In the genomic region with DNA sequence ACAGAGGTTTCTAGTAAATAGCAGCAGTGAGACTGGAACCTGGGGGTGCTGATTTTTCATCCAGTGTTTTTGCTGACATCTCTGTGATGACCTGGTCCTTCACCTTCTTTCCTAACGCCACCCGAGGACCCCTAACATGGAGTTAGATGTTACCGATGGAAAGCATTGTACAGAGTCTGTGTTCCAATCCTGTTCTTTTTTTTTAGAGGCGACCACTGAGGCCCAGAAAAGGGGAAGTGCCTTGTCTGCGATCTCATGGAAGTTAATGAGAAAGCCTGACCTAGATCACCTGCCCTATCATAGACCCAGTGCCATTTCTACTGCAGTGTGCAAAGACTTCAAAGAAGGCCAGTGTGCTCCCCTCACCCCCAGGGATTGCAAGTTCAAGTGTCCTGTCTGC, we compare ENCODE assay signal across 33 cellular contexts.
"Had no signal": no experiment of that assay in that cellular context is flagged by ENCODE, and none has a peak within 500 bp of the region (broad histone marks: within the 10 kb centered on the region; RNA-seq: fewer than 3 reads in every experiment).

No MANE protein-coding gene starts in this region.

- H3K27ac ChIP-seq: body of pancreas, brain microvascular endothelial cell, breast epithelium, cardiac muscle cell, VCaP had no signal

- H3K27me3 ChIP-seq: body of pancreas, brain microvascular endothelial cell, cardiac muscle cell had no signal

- H3K9me3 ChIP-seq: body of pancreas, breast epithelium had no signal

- H3K4me3 ChIP-seq: body of pancreas, breast epithelium, cardiac muscle cell had no signal

- DNase-seq: activated B cell treated with CpG ODN at 0.5 μM for 24 hours; activated CD4-positive, alpha-beta memory T cell treated with anti-CD3 and anti-CD28 coated beads, Interleukin-2, amount 10 ng/mL, durations not matched to agents 7 days and 5 days; activated CD4-positive, alpha-beta T cell treated with anti-CD3 and anti-CD28 coated beads for 1 hour; activated CD4-positive, alpha-beta T cell treated with anti-CD3 and anti-CD28 coated beads for 36 hours; activated CD4-positive, alpha-beta T cell treated with anti-CD3 and anti-CD28 coated beads for 48 hours; activated CD4-positive, alpha-beta T cell treated with anti-CD3 and anti-CD28 coated beads, Interleukin-2, amount 10 ng/mL, durations not matched to agents 7 days and 5 days; activated CD4-positive, alpha-beta T cell treated with anti-CD3 and anti-CD28 coated beads, Interleukin-2, amount 50 U/mL, for 48 hours; activated CD8-positive, alpha-beta memory T cell treated with anti-CD3 and anti-CD28 coated beads for 24 hours; activated CD8-positive, alpha-beta memory T cell treated with anti-CD3 and anti-CD28 coated beads, Interleukin-2, amount 10 ng/mL, durations not matched to agents 7 days and 5 days; activated CD8-positive, alpha-beta memory T cell treated with anti-CD3 and anti-CD28 coated beads, Interleukin-2, amount 50 U/mL, for 48 hours; activated CD8-positive, alpha-beta T cell treated with anti-CD3 and anti-CD28 coated beads, Interleukin-2, amount 10 ng/mL, durations not matched to agents 7 days and 5 days; activated effector memory CD4-positive, alpha-beta T cell treated with Interleukin-2 at 50 U/mL for 16 hours; activated gamma-delta T cell; activated naive CD4-positive, alpha-beta T cell treated with anti-CD3 and anti-CD28 coated beads, Interleukin-2, amount 10 ng/mL, durations not matched to agents 7 days and 5 days; activated naive CD4-positive, alpha-beta T cell treated with Interleukin-2 at 50 U/mL for 16 hours; activated naive CD8-positive, alpha-beta T cell treated with anti-CD3 and anti-CD28 coated beads, Interleukin-2, amount 10 ng/mL, durations not matched to agents 7 days and 5 days; activated naive CD8-positive, alpha-beta T cell treated with anti-CD3 and anti-CD28 coated beads, Interleukin-2, amount 50 U/mL, for 24 hours; activated T-cell treated with anti-CD3 and anti-CD28 coated beads, Interleukin-2, amount 50 U/mL, for 24 hours; activated T-cell treated with anti-CD3 and anti-CD28 coated beads, Interleukin-2, amount 50 U/mL, for 48 hours; amygdala; anterior cingulate cortex; body of pancreas; brain microvascular endothelial cell; caudate nucleus; cerebellar nuclear complex; T-helper 1 cell; T-helper 2 cell; T-helper 9 cell had no signal

- H3K4me1 ChIP-seq: body of pancreas, breast epithelium had no signal

- H3K36me3 ChIP-seq: brain microvascular endothelial cell, breast epithelium, cardiac muscle cell had no signal

- FAIRE-seq: astrocyte, TTC549 had no signal

- ATAC-seq: activated CD4-positive, alpha-beta T cell treated with anti-CD3 and anti-CD28 coated beads for 36 hours; activated CD8-positive, alpha-beta memory T cell treated with anti-CD3 and anti-CD28 coated beads, Interleukin-2, amount 10 ng/mL, durations not matched to agents 7 days and 5 days; activated CD8-positive, alpha-beta T cell treated with anti-CD3 and anti-CD28 coated beads, Interleukin-2, amount 10 ng/mL, durations not matched to agents 7 days and 5 days; activated naive CD8-positive, alpha-beta T cell treated with anti-CD3 and anti-CD28 coated beads, Interleukin-2, amount 50 U/mL, for 24 hours; body of pancreas had no signal
